9 cellular contexts compared by ENCODE assay signal in genomic region chr5:149358294-149358651, GRCh38. TPM values are rescaled to one million over a fixed set of nuclear protein-coding genes. Genes with fewer than 3 reads are reported as not detected.
DNase-seq lines count a peak whose midpoint lies in the region; ATAC-seq and TF ChIP-seq lines count a peak whose summit lies in the region.
"Had no signal": no experiment of that assay in that cellular context is flagged by ENCODE, and none has a peak within 500 bp of the region (broad histone marks: within the 10 kb centered on the region; RNA-seq: fewer than 3 reads in every experiment).

No MANE protein-coding gene starts in this region.

- CTCF ChIA-PET in SK-N-SH (lab: Yijun Ruan, JAX) = interaction anchor here (0.9 to 41.4 kb wide), 11 partner anchors 9 to 207 kb away, joined by 3 to 1751 read pairs (median 6); partner anchors contain the start of genes CSNK1A1 and GRPEL2

- no peaks in the 10 kb centered on the region for H3K9me3 ChIP-seq in SK-N-SH
- no peaks in the 10 kb centered on the region for H3K9me3 ChIP-seq in breast epithelium

- peaks cover 0 to 12% of the 10 kb centered on the region in 2 experiments; a peak in 1 of 4 replicates for H3K4me1 ChIP-seq in SK-N-SH (ENCODE audit: control insufficient read depth in 1 of 2, insufficient read depth in 2 of 2, low read depth in 1 of 2, low read length in 1 of 2)
- H3K4me1 ChIP-seq in breast epithelium = no peaks in the 10 kb centered on the region

- H3K27ac ChIP-seq in SK-N-SH (ENCODE audit: low read depth in 2 of 2, low read length in 1 of 2) = peak overlapping the region in 1 of 2 experiments; percentile 84; a peak in 2 of 4 replicates
- H3K27ac ChIP-seq in breast epithelium = peak overlapping the region; percentile 57 to 65

- intact Hi-C loops in breast epithelium (cut with DNase I; ENCODE audit: low total_unique reads) = no loop called here

- WGBS in SK-N-SH (ENCODE audit: low lambda C conversion rate) = 3% methylated on average over 13 of the region's 18 CpGs

- H4K20me1 ChIP-seq in SK-N-SH (ENCODE audit: insufficient read depth) = no peaks in the 10 kb centered on the region

- H3K36me3 ChIP-seq in SK-N-SH (replicated peaks in 1 of 2; ENCODE audit: control insufficient read depth in 1 of 2, insufficient read depth in 2 of 2, low read length in 1 of 2) (peaks cover 17 to 27% of the 10 kb centered on the region in 2 experiments), breast epithelium (no peaks in the 10 kb centered on the region)

- no peaks in the 10 kb centered on the region for H3K9me2 ChIP-seq in SK-N-SH

- peak overlapping the region; percentile 72 for H3K9ac ChIP-seq in SK-N-SH

- H3K4me3 ChIP-seq in SK-N-SH (ENCODE audit: low read depth in 2 of 2, low read length in 1 of 2) = peak overlapping the region; percentile 62 to 85
- peak overlapping the region; percentile 56 to 87 (median 74) for H3K4me3 ChIP-seq in breast epithelium

- no peak for TF ChIP-seq RAD21 in SK-N-SH (IDR thresholded peaks at IDR 0.05; ENCODE audit: low read length)

- no peak for TF ChIP-seq POLR2A in breast epithelium (IDR thresholded peaks at IDR 0.05)

- H3K27me3 ChIP-seq in SK-N-SH (ENCODE audit: insufficient read depth) = no peaks in the 10 kb centered on the region
- H3K27me3 ChIP-seq in breast epithelium = no peaks in the 10 kb centered on the region

- DNase-seq in activated CD8-positive, alpha-beta memory T cell treated with anti-CD3 and anti-CD28 coated beads, Interleukin-2, amount 50 U/mL, for 48 hours = peak; percentile 67
- DNase-seq in activated CD8-positive, alpha-beta memory T cell treated with anti-CD3 and anti-CD28 coated beads for 24 hours = no peak
- peak; percentile 81 for DNase-seq in SK-N-SH
- DNase-seq in breast epithelium (ENCODE audit: low spot score in 2 of 2) = no peak
- DNase-seq in kidney tubule cell (ENCODE audit: low spot score) = peak; percentile 24
- DNase-seq in stimulated activated CD8-positive, alpha-beta memory T cell treated with anti-CD3 and anti-CD28 coated beads, Interleukin-12 subunit alpha, Interleukin-12 subunit beta, amount 100 ng/mL, for 4 hours (ENCODE audit: low read depth) = peak; percentile 11

- H3K4me2 ChIP-seq in SK-N-SH = peak overlapping the region; percentile 90

- H3F3A ChIP-seq in SK-N-SH (replicated peaks; ENCODE audit: insufficient read depth) = peaks cover 22% of the 10 kb centered on the region

- no peaks in the 10 kb centered on the region for H3K79me2 ChIP-seq in SK-N-SH (ENCODE audit: insufficient read depth)

- POLR2A ChIA-PET in SK-N-SH (lab: Yijun Ruan, JAX) = interaction anchor here (0.8 to 4.1 kb wide), 8 partner anchors 9 to 194 kb away, joined by 3 to 38 read pairs (median 4); partner anchors contain the start of gene GRPEL2

- ATAC-seq in HG03159 (IDR thresholded peaks at IDR 0.05; ENCODE audit: unreplicated experiment) (peak; percentile 16), GM18858 (IDR thresholded peaks at IDR 0.05; ENCODE audit: unreplicated experiment) (no peak)

- no peak for TF ChIP-seq EP300 in SK-N-SH (IDR thresholded peaks at IDR 0.05; ENCODE audit: borderline replicate concordance in 1 of 2, low read depth in 1 of 2, low read length in 1 of 2)

- TF ChIP-seq CTCF in SK-N-SH (IDR thresholded peaks at IDR 0.05) (no peak), breast epithelium (IDR thresholded peaks at IDR 0.05) (no peak)

- peak overlapping the region; percentile 80; the same call in 1 of the 2 replicates for H2AFZ ChIP-seq in SK-N-SH (ENCODE audit: low read depth)

TF ChIP-seq in SK-N-SH, 30 proteins besides CTCF, POLR2A, EP300 and RAD21:
- TF ChIP-seq MXI1 (IDR thresholded peaks at IDR 0.05; ENCODE audit: low read depth, low read length) (peak; percentile 62; the same call in 1 of the 2 replicates), RCOR1 (IDR thresholded peaks at IDR 0.05; ENCODE audit: low read length) (no peak)

RNA-seq across cellular contexts. Expression of gene PCYOX1L, which starts 0.4 kb away (rescaled TPM):
- polyA plus RNA-seq in SK-N-SH (2012; rRNA removed) = 17.4 and 17.5 TPM in 2 replicates
- polyA plus RNA-seq in SK-N-SH (2012; cell fraction: cytosol; rRNA removed) = 11.3 and 13.9 TPM in 2 replicates
- 22.3 and 27.6 TPM in 2 replicates for polyA plus RNA-seq in SK-N-SH (2012; cell fraction: nucleus; rRNA removed)
- 1 to 10 TPM; 3.2 to 6.6 (median 5.2) TPM for total RNA-seq in breast epithelium

RNA-seq across cellular contexts. Expression of gene GRPEL2, which starts 13.0 kb away (rescaled TPM):
- 4.6 and 6.0 TPM in 2 replicates for polyA plus RNA-seq in SK-N-SH (2012; rRNA removed)
- polyA plus RNA-seq in SK-N-SH (2012; cell fraction: cytosol; rRNA removed) = 7.0 and 7.4 TPM in 2 replicates
- polyA plus RNA-seq in SK-N-SH (2012; cell fraction: nucleus; rRNA removed) = 7.0 and 8.1 TPM in 2 replicates
- total RNA-seq in breast epithelium = 10 to 100 TPM; 14.4 to 17.1 (median 16.5) TPM

RNA-seq across cellular contexts. Expression of gene IL17B, which starts 20.8 kb away (rescaled TPM):
- 0.16 TPM in 1 of 2 replicates, not detected in the other for polyA plus RNA-seq in SK-N-SH (2012; rRNA removed)
- polyA plus RNA-seq in SK-N-SH (2012; cell fraction: cytosol; rRNA removed) = 0.09 TPM in 1 of 2 replicates, not detected in the other
- polyA plus RNA-seq in SK-N-SH (2012; cell fraction: nucleus; rRNA removed) = 0.29 TPM in 1 of 2 replicates, not detected in the other
- 1 to 10 TPM in 2 of 3 donors, under 1 TPM in 1; 0.64 to 5.6 (median 5.4) TPM for total RNA-seq in breast epithelium
- total RNA-seq: renal cortical epithelial cell had no signal

Comparison
In these comparisons a context has a peak if more than half of its experiments do, and no peak if none do; other contexts are left out.
1. DNase-seq: peak in activated CD8-positive, alpha-beta memory T cell treated with anti-CD3 and anti-CD28 coated beads, Interleukin-2, amount 50 U/mL, for 48 hours (single experiment), SK-N-SH (single experiment), kidney tubule cell (single experiment) and stimulated activated CD8-positive, alpha-beta memory T cell treated with anti-CD3 and anti-CD28 coated beads, Interleukin-12 subunit alpha, Interleukin-12 subunit beta, amount 100 ng/mL, for 4 hours (single experiment); none in activated CD8-positive, alpha-beta memory T cell treated with anti-CD3 and anti-CD28 coated beads for 24 hours (single experiment) and breast epithelium (0 of 2).